Comparison of ENCODE assay signal across 9 cellular contexts in genomic region chr9:136720887-136721338, GRCh38. TPM values are rescaled to one million over a fixed set of nuclear protein-coding genes. Genes with fewer than 3 reads are reported as not detected.
DNase-seq lines count a peak whose midpoint lies in the region; ATAC-seq and TF ChIP-seq lines count a peak whose summit lies in the region.
"Had no signal": no experiment of that assay in that cellular context is flagged by ENCODE, and none has a peak within 500 bp of the region (broad histone marks: within the 10 kb centered on the region; RNA-seq: fewer than 3 reads in every experiment).

No MANE protein-coding gene starts in this region.

- H3K4me1 ChIP-seq in upper lobe of right lung, result peaks cover 40% of the 10 kb centered on the region

- H3K4me3 ChIP-seq in upper lobe of right lung, result no peak overlapping the region
- H3K4me3 ChIP-seq: coronary artery, spleen had no signal

- H3K36me3 ChIP-seq in upper lobe of right lung, result peaks cover 46% of the 10 kb centered on the region

- H3K9me3 ChIP-seq in upper lobe of right lung, result no peaks in the 10 kb centered on the region
- H3K9me3 ChIP-seq: spleen had no signal

- ATAC-seq in Right ventricle myocardium superior (ENCODE audit: poor library complexity) (peak; percentile 3), Right ventricle myocardium inferior (no peak), upper lobe of right lung (no peak), sciatic nerve (no peak)

- intact Hi-C loops in Right ventricle myocardium superior (cut with DNase I), result no loop called here
- intact Hi-C loops in Right ventricle myocardium inferior (cut with DNase I), result no loop called here
- intact Hi-C loops in upper lobe of right lung (cut with DNase I), result no loop called here
- intact Hi-C loops in sciatic nerve (cut with DNase I), result no loop called here

- H3K27me3 ChIP-seq in layer of hippocampus (ENCODE audit: control insufficient read depth, insufficient read depth, low read length), result no peaks in the 10 kb centered on the region
- no peaks in the 10 kb centered on the region for H3K27me3 ChIP-seq in upper lobe of right lung

- no peak for TF ChIP-seq CTCF in upper lobe of right lung (IDR thresholded peaks at IDR 0.05)

- DNase-seq in Right ventricle myocardium superior (no peak), Right ventricle myocardium inferior (ENCODE audit: missing footprints) (no peak), upper lobe of right lung (no peak), GM19240 (ENCODE audit: insufficient read length, low spot score) (no peak), sciatic nerve (ENCODE audit: low spot score) (no peak)
- DNase-seq: activated CD4-positive, alpha-beta T cell treated with anti-CD3 and anti-CD28 coated beads for 4 hours had no signal

- H3K27ac ChIP-seq in layer of hippocampus (ENCODE audit: low read depth, low read length), result peak overlapping the region; percentile 18
- peak overlapping the region; percentile 31 for H3K27ac ChIP-seq in upper lobe of right lung

RNA-seq across cellular contexts. Expression of gene DIPK1B, which starts 8.5 kb away (rescaled TPM):
- total RNA-seq in Right ventricle myocardium superior (15.1 TPM), Right ventricle myocardium inferior (16.4 TPM), upper lobe of right lung (17.7 TPM), sciatic nerve (11.6 TPM)

RNA-seq across cellular contexts. Expression of gene LCN10, which starts 21.8 kb away (rescaled TPM):
- total RNA-seq in Right ventricle myocardium superior (7.7 TPM), Right ventricle myocardium inferior (11.3 TPM), upper lobe of right lung (11.2 TPM), sciatic nerve (5.5 TPM)

RNA-seq across cellular contexts. Expression of gene LCN6, which starts 27.4 kb away (rescaled TPM):
- total RNA-seq in Right ventricle myocardium superior (13.0 TPM), Right ventricle myocardium inferior (22.2 TPM), upper lobe of right lung (21.5 TPM), sciatic nerve (7.0 TPM)

RNA-seq across cellular contexts. Expression of gene AGPAT2, which starts 33.7 kb away (rescaled TPM):
- total RNA-seq in Right ventricle myocardium superior (48.6 TPM), Right ventricle myocardium inferior (57.9 TPM), upper lobe of right lung (117 TPM), sciatic nerve (33.9 TPM)

RNA-seq across cellular contexts. Expression of gene LCN8, which starts 37.1 kb away (rescaled TPM):
- total RNA-seq in Right ventricle myocardium superior (not detected), Right ventricle myocardium inferior (not detected), upper lobe of right lung (not detected), sciatic nerve (not detected)
